1 cellular context compared by ENCODE assay signal in genomic region chr2:112794131-112794733, GRCh38.
TF ChIP-seq lines count a peak whose summit lies in the region.

No MANE protein-coding gene starts in this region.

TF ChIP-seq in HepG2, 621 proteins besides CTCF, POLR2A, EP300 and RAD21 (continued from another document):
- peak; percentile 45 for TF ChIP-seq GATAD2A (CRISPR knock-in tag; IDR thresholded peaks at IDR 0.05)
- no peak for TF ChIP-seq ARID5B (CRISPR knock-in tag; IDR thresholded peaks at IDR 0.05)
- 0 out of 2 replicates have a peak, but pooled peaks have one; percentile 32 for TF ChIP-seq ZBTB21 (CRISPR knock-in tag; IDR thresholded peaks at IDR 0.05)
- TF ChIP-seq RFXANK (CRISPR knock-in tag; IDR thresholded peaks at IDR 0.05), result no peak
- no peak for TF ChIP-seq SP5 (CRISPR knock-in tag; IDR thresholded peaks at IDR 0.05; ENCODE audit: borderline replicate concordance, low read depth)
- no peak for TF ChIP-seq AHDC1 (CRISPR knock-in tag; IDR thresholded peaks at IDR 0.05; ENCODE audit: borderline replicate concordance)
- peak; percentile 45 for TF ChIP-seq THAP11 (CRISPR knock-in tag; IDR thresholded peaks at IDR 0.05)
- TF ChIP-seq WIZ (CRISPR knock-in tag; IDR thresholded peaks at IDR 0.05), result no peak
- peak; percentile 80; the same call in 1 of the 2 replicates for TF ChIP-seq CEBPB (IDR thresholded peaks at IDR 0.05; ENCODE audit: borderline replicate concordance, low read depth, low read length)
- TF ChIP-seq FOSL2 (CRISPR knock-in tag; IDR thresholded peaks at IDR 0.05), result peak; percentile 47; the same call in 1 of the 2 replicates
- no peak for TF ChIP-seq KLF15 (CRISPR knock-in tag; IDR thresholded peaks at IDR 0.05; ENCODE audit: borderline replicate concordance)
- no peak for TF ChIP-seq ZNF414 (CRISPR knock-in tag; IDR thresholded peaks at IDR 0.05)
- TF ChIP-seq CEBPG (CRISPR knock-in tag; IDR thresholded peaks at IDR 0.05), result peak; percentile 90
- no peak for TF ChIP-seq AGO1 (IDR thresholded peaks at IDR 0.05; ENCODE audit: low read depth, low read length, poor library complexity, severe bottlenecking)
- TF ChIP-seq ZGPAT (CRISPR knock-in tag; IDR thresholded peaks at IDR 0.05), result no peak
- TF ChIP-seq HINFP (CRISPR knock-in tag; IDR thresholded peaks at IDR 0.05; ENCODE audit: low read depth), result no peak
